17 cellular contexts compared by ENCODE assay signal in genomic region chr6:71720705-71721104, GRCh38.
DNase-seq lines count a peak whose midpoint lies in the region; ATAC-seq and TF ChIP-seq lines count a peak whose summit lies in the region.
"Had no signal": no experiment of that assay in that cellular context is flagged by ENCODE, and none has a peak within 500 bp of the region (broad histone marks: within the 10 kb centered on the region; RNA-seq: fewer than 3 reads in every experiment).

No MANE protein-coding gene starts in this region.

- no peaks in the 10 kb centered on the region for H3K27me3 ChIP-seq in ascending aorta
- no peaks in the 10 kb centered on the region for H3K27me3 ChIP-seq in thoracic aorta (replicated peaks; ENCODE audit: insufficient read depth)
- H3K27me3 ChIP-seq: BLaER1 had no signal

- intact Hi-C loops in ascending aorta (cut with DNase I) (loop anchor here (5.0 to 10.0 kb wide), 3 partner anchors 157 to 336 kb away; no protein-coding TSS in a partner anchor), left colon (cut with DNase I, micrococcal nuclease) (no loop called here)

- H3K9me3 ChIP-seq in ascending aorta = no peaks in the 10 kb centered on the region
- no peaks in the 10 kb centered on the region for H3K9me3 ChIP-seq in thoracic aorta
- H3K9me3 ChIP-seq: BLaER1, Caco-2 had no signal

- H3K4me3 ChIP-seq in ascending aorta (no peak overlapping the region), thoracic aorta (no peak overlapping the region)
- H3K4me3 ChIP-seq: BLaER1, GM23338 had no signal

- no peak for TF ChIP-seq CTCF in ascending aorta (IDR thresholded peaks at IDR 0.05)
- TF ChIP-seq CTCF in thoracic aorta (IDR thresholded peaks at IDR 0.05) = no peak

- H3K36me3 ChIP-seq in ascending aorta (no peaks in the 10 kb centered on the region), thoracic aorta (no peaks in the 10 kb centered on the region)
- H3K36me3 ChIP-seq: BLaER1 had no signal

- no peak for DNase-seq in ascending aorta (ENCODE audit: low spot score in 2 of 2)
- DNase-seq in left colon = no peak
- DNase-seq in thoracic aorta (ENCODE audit: low spot score) = no peak
- DNase-seq in MV-4-11 (lab: John Stamatoyannopoulos, UW) = no peak
- no peak for DNase-seq in hepatic stellate cell (ENCODE audit: low spot score)
- DNase-seq in HCEC 1CT = no peak
- DNase-seq: Caco-2; CD4-positive, CD25-positive, alpha-beta regulatory T cell; CD8-positive, alpha-beta T cell; DMS153; DND-41; H9; HFFc6 had no signal

- peak overlapping the region; percentile 63 to 68 for H3K27ac ChIP-seq in ascending aorta
- peak overlapping the region; percentile 61 to 68 for H3K27ac ChIP-seq in thoracic aorta
- H3K27ac ChIP-seq: BLaER1, C4-2B had no signal

- ATAC-seq in left colon (peak; percentile 95), thoracic aorta (ENCODE audit: insufficient number of reproducible peaks, low FRiP score, low read depth) (no peak), HG03045 (IDR thresholded peaks at IDR 0.05; ENCODE audit: unreplicated experiment) (no peak)
- ATAC-seq: CD8-positive, alpha-beta T cell; GM23338 had no signal

- H3K4me1 ChIP-seq in ascending aorta = peaks cover 0 to 28% of the 10 kb centered on the region in 2 donors
- H3K4me1 ChIP-seq in thoracic aorta (ENCODE audit: control insufficient read depth in 1 of 2, low read depth in 2 of 2) = peaks cover 4 to 43% of the 10 kb centered on the region in 2 donors
- H3K4me1 ChIP-seq: BLaER1 had no signal
